Comparison of ENCODE assay signal across 9 cellular contexts in genomic region chr4:30718021-30718888, GRCh38. TPM values are rescaled to one million over a fixed set of nuclear protein-coding genes. Genes with fewer than 3 reads are reported as not detected.
DNase-seq lines count a peak whose midpoint lies in the region; ATAC-seq and TF ChIP-seq lines count a peak whose summit lies in the region.
"Had no signal": no experiment of that assay in that cellular context is flagged by ENCODE, and none has a peak within 500 bp of the region (broad histone marks: within the 10 kb centered on the region; RNA-seq: fewer than 3 reads in every experiment).

No MANE protein-coding gene starts in this region.

- no peak for TF ChIP-seq EP300 in transverse colon (IDR thresholded peaks at IDR 0.05; ENCODE audit: low read depth)

- WGBS in transverse colon (ENCODE audit: low coverage in 1 of 2), 2 donors, result 4% methylated on average over 19 to 34 of the region's 45 CpGs

- H3K9me3 ChIP-seq in transverse colon, result no peaks in the 10 kb centered on the region

- no peak for ATAC-seq in effector memory CD8-positive, alpha-beta T cell (replicated peaks)
- ATAC-seq in HG02973 (IDR thresholded peaks at IDR 0.05; ENCODE audit: unreplicated experiment) (no peak), GM21528 (IDR thresholded peaks at IDR 0.05; ENCODE audit: low FRiP score, unreplicated experiment) (no peak)

- peak overlapping the region; percentile 39 to 73 (median 46) for H3K4me3 ChIP-seq in transverse colon

- H3K9me3 Mint-ChIP-seq in effector memory CD8-positive, alpha-beta T cell, result peaks cover 0 to 2% of the 10 kb centered on the region in 2 donors

- peaks cover 6 to 9% of the 10 kb centered on the region in 2 donors for H3K4me1 Mint-ChIP-seq in effector memory CD8-positive, alpha-beta T cell (ENCODE audit: low read depth in 2 of 2)

- peaks cover 3% of the 10 kb centered on the region for H3K36me3 Mint-ChIP-seq in effector memory CD8-positive, alpha-beta T cell (ENCODE audit: insufficient read depth)
- H3K36me3 Mint-ChIP-seq: CD4-positive, CD25-positive, alpha-beta regulatory T cell had no signal

- peaks cover 4 to 63% (median 23%) of the 10 kb centered on the region in 4 donors for H3K4me1 ChIP-seq in transverse colon

- in situ Hi-C loops in transverse colon (cut with MboI; ENCODE audit: low pct_ligation_motif_present in 1 of 4, low pct_unique_long_range_greater_than_20kb in 1 of 4, low sequenced_read_pairs in 3 of 4), result loop anchor here in 3 of 4 donors (25.0 kb wide), 3 partner anchors 319 to 969 kb away; no protein-coding TSS in a partner anchor

- peak overlapping the region; percentile 66 to 68 for H3K4me3 Mint-ChIP-seq in effector memory CD8-positive, alpha-beta T cell

- DNase-seq in NCI-H1417 (lab: John Stamatoyannopoulos, UW) (peak in 2 of 3 experiments; percentile 69 to 70), NCI-H1417 treated with DMSO at 0.1 percent for 48 hours (lab: John Stamatoyannopoulos, UW) (no peak), NCI-H2196 treated with DMSO at 0.1 percent for 48 hours (lab: John Stamatoyannopoulos, UW; ENCODE audit: unreplicated experiment) (peak; percentile 13), lung microvascular endothelial cell (ENCODE audit: low read depth in 2 of 2) (peak; percentile 0 to 1), transverse colon (peak; percentile 19)
- no peak for DNase-seq in effector memory CD8-positive, alpha-beta T cell
- DNase-seq: CD4-positive, CD25-positive, alpha-beta regulatory T cell had no signal

- peaks cover 27 to 47% of the 10 kb centered on the region in 2 donors for H3K27me3 Mint-ChIP-seq in effector memory CD8-positive, alpha-beta T cell

- intact Hi-C loops in transverse colon (cut with DNase I; ENCODE audit: low total_unique reads), result no loop called here

- no peak for TF ChIP-seq CTCF in transverse colon (IDR thresholded peaks at IDR 0.05)

- H3K36me3 ChIP-seq in transverse colon, result no peaks in the 10 kb centered on the region

- peaks cover 60% of the 10 kb centered on the region for H3K27me3 ChIP-seq in transverse colon

- no peak for TF ChIP-seq POLR2A in transverse colon (IDR thresholded peaks at IDR 0.05)

- peak overlapping the region; percentile 67 to 89 (median 80) for H3K27ac ChIP-seq in transverse colon

- no peak overlapping the region for H3K27ac Mint-ChIP-seq in effector memory CD8-positive, alpha-beta T cell
- H3K27ac Mint-ChIP-seq: CD4-positive, CD25-positive, alpha-beta regulatory T cell had no signal

RNA-seq across cellular contexts. Expression of gene PCDH7, which starts 1.9 kb away (rescaled TPM):
- total RNA-seq in lung microvascular endothelial cell, result 0.20 and 0.22 TPM in 2 replicates
- 100 to 1,000 TPM in 1 of 4 donors, 10 to 100 TPM in 3; 21.0 to 114 (median 26.1) TPM for total RNA-seq in transverse colon
- total RNA-seq: CD4-positive, CD25-positive, alpha-beta regulatory T cell had no signal

Comparison
In these comparisons a context has a peak if more than half of its experiments do, and no peak if none do; other contexts are left out.
1. DNase-seq: peak in NCI-H1417 (2 of 3), NCI-H2196 treated with DMSO at 0.1 percent for 48 hours (single experiment), lung microvascular endothelial cell (2 of 2) and transverse colon (single experiment); none in NCI-H1417 treated with DMSO at 0.1 percent for 48 hours (single experiment) and effector memory CD8-positive, alpha-beta T cell (0 of 3).
2. RNA of gene PCDH7, which starts 1.9 kb away (total RNA-seq): 21.0 to 114 TPM in transverse colon; 0.20 to 0.22 TPM in lung microvascular endothelial cell; every median in the first group is over 10 times any median in the second.